40 cellular contexts compared by ENCODE assay signal in the genomic region with DNA sequence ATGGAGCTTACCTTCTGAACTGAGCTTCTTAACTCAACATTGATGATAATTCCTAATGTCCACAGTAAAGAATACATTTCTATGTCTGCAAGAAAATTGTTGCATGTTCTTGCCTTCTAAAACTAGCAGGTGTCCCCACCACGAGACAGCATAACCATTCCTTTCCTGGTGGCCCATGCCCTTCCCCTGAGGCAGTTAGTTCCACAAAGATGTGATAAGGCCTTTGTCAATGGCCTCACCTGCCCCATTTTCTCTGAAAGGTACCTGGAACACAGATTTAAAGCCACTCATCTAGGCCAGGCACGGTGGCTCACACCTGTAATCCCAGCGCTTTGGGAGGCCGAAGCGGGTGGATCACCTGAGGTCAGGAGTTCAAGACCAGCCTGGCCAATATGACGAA. TPM values are rescaled to one million over a fixed set of nuclear protein-coding genes. Genes with fewer than 3 reads are reported as not detected.
"Had no signal": no experiment of that assay in that cellular context is flagged by ENCODE, and none has a peak within 500 bp of the region (broad histone marks: within the 10 kb centered on the region; RNA-seq: fewer than 3 reads in every experiment).

No MANE protein-coding gene starts in this region.

- H3K4me2 ChIP-seq: KMS-11 had no signal

- H3K36me3 ChIP-seq: MG63 had no signal

- H3K4me3 ChIP-seq: MG63 had no signal

- H3K9me3 ChIP-seq: MG63 had no signal

- DNase-seq: Karpas-422, Kasumi-1, MG63, MM.1S, MV-4-11, NCI-H1048, NCI-H1092, NCI-H1092 treated with DMSO at 0.1 percent for 48 hours, NCI-H1105, NCI-H1105 treated with DMSO at 0.1 percent for 48 hours, NCI-H1417, NCI-H1417 treated with DMSO at 0.1 percent for 48 hours, NCI-H1436, NCI-H1436 treated with DMSO at 0.1 percent for 48 hours, NCI-H1694, NCI-H1694 treated with DMSO at 0.1 percent for 48 hours, NCI-H187, NCI-H187 treated with DMSO at 0.1 percent for 48 hours, NCI-H1930, NCI-H2029, NCI-H2029 treated with DMSO at 0.1 percent for 48 hours, NCI-H2081, NCI-H2081 treated with DMSO at 0.1 percent for 48 hours, NCI-H2107, NCI-H2171, NCI-H2171 treated with DMSO at 0.1 percent for 48 hours, NCI-H2227 treated with DMSO at 0.1 percent for 48 hours, NCI-H226, NCI-H345, NCI-H446, NCI-H446 treated with DMSO at 0.1 percent for 48 hours, NCI-H510A, NCI-H510A treated with DMSO at 0.1 percent for 48 hours, NCI-H524, NCI-H524 treated with DMSO at 0.1 percent for 48 hours had no signal

- H3K27ac ChIP-seq: KMS-11 had no signal

- H3K9ac ChIP-seq: KMS-11 had no signal

RNA-seq across cellular contexts. Expression of a gene that starts 21.0 kb away (rescaled TPM):
- total RNA-seq: LHCN-M2, M059J, MCF 10A, NCI-H460 had no signal

RNA-seq across cellular contexts. Expression of a gene that starts 23.1 kb away (rescaled TPM):
- total RNA-seq: LHCN-M2, MCF 10A, NCI-H460 had no signal

RNA-seq across cellular contexts. Expression of a gene that starts 44.4 kb away (rescaled TPM):
- total RNA-seq: LHCN-M2, M059J, MCF 10A, NCI-H460 had no signal
